1 cellular context compared by ENCODE assay signal in genomic region chr22:36546092-36546804, GRCh38.
TF ChIP-seq lines count a peak whose summit lies in the region.

No MANE protein-coding gene starts in this region.

TF ChIP-seq in H1, 55 proteins besides CTCF, POLR2A, EP300 and RAD21:
- no peak for TF ChIP-seq FOSL1 (IDR thresholded peaks at IDR 0.05; ENCODE audit: insufficient read depth, low read depth, low read length)
- TF ChIP-seq E2F6 (IDR thresholded peaks at IDR 0.05): peak; percentile 39; the same call in 1 of the 2 replicates
- peak; percentile 71; the same call in 1 of the 2 replicates for TF ChIP-seq MAX (IDR thresholded peaks at IDR 0.05)
- 0 out of 2 replicates have a peak, but pooled peaks have one; percentile 20 for TF ChIP-seq USF2 (IDR thresholded peaks at IDR 0.05; ENCODE audit: low read length)
